Comparison of ENCODE assay signal across 19 cellular contexts in the genomic region with DNA sequence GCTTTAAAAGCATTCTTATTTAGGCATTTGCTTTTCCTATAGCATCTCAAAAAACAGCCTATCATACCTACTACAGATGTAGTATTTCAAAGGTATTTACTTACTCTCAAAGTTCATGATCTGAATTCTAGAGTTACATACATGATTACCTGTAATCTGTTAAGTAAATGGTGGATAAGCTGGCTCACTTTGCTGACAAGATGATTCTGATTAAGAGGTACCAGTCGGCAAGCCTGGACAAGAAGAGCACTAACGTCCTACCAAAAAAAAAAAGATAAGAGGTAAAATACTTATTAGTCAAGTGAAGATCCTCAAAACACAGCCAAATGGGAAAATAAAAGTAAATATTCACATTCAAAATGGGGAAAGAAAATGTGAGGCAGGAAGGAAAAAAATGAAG. TPM values are rescaled to one million over a fixed set of nuclear protein-coding genes. Genes with fewer than 3 reads are reported as not detected.
DNase-seq lines count a peak whose midpoint lies in the region; ATAC-seq and TF ChIP-seq lines count a peak whose summit lies in the region.
"Had no signal": no experiment of that assay in that cellular context is flagged by ENCODE, and none has a peak within 500 bp of the region (broad histone marks: within the 10 kb centered on the region; RNA-seq: fewer than 3 reads in every experiment).

No MANE protein-coding gene starts in this region.

- H3K9me3 Mint-ChIP-seq in activated naive CD4-positive, alpha-beta T cell treated with anti-CD3 and anti-CD28 coated beads, Interleukin-2, amount 50 U/mL, for 24 hours: no peaks in the 10 kb centered on the region
- no peaks in the 10 kb centered on the region for H3K9me3 Mint-ChIP-seq in activated naive CD4-positive, alpha-beta T cell treated with anti-CD3 and anti-CD28 coated beads, Interleukin-2, amount 10 ng/mL, durations not matched to agents 7 days and 5 days
- no peaks in the 10 kb centered on the region for H3K9me3 Mint-ChIP-seq in activated T-helper 1 cell treated with anti-CD3 and anti-CD28 coated beads, Interleukin-12 subunit alpha, Interleukin-12 subunit beta, Interleukin-2, Interleukin-4 antibody, amounts not matched to agents 30 ng/mL and 10 ng/mL and 1 ng/mL, durations not matched to agents 14 hours and 24 hours and 36 hours
- peaks cover 7% of the 10 kb centered on the region for H3K9me3 Mint-ChIP-seq in glutamatergic neuron (ENCODE audit: unreplicated experiment)
- no peaks in the 10 kb centered on the region for H3K9me3 Mint-ChIP-seq in stimulated activated effector memory CD8-positive, alpha-beta T cell treated with anti-CD3 and anti-CD28 coated beads, Interleukin-12 subunit alpha, Interleukin-12 subunit beta, amount 100 ng/mL, for 72 hours

- DNase-seq in activated naive CD4-positive, alpha-beta T cell treated with anti-CD3 and anti-CD28 coated beads, Interleukin-2, amount 10 ng/mL, durations not matched to agents 7 days and 5 days: no peak
- no peak for DNase-seq in activated T-helper 1 cell treated with anti-CD3 and anti-CD28 coated beads, Interleukin-12 subunit alpha, Interleukin-12 subunit beta, Interleukin-2, Interleukin-4 antibody, amounts not matched to agents 30 ng/mL and 10 ng/mL and 1 ng/mL, durations not matched to agents 14 hours and 24 hours and 36 hours (ENCODE audit: low spot score)
- no peak for DNase-seq in glutamatergic neuron
- no peak for DNase-seq in stimulated activated effector memory CD8-positive, alpha-beta T cell treated with anti-CD3 and anti-CD28 coated beads, Interleukin-12 subunit alpha, Interleukin-12 subunit beta, amount 100 ng/mL, for 72 hours (ENCODE audit: low spot score in 2 of 2)
- DNase-seq in GM20000 (ENCODE audit: low spot score): no peak
- DNase-seq: COR-L47; DMS153; EL; KG1; MG63; NCI-H1092 treated with DMSO at 0.1 percent for 48 hours; NCI-H187; NCI-H2171 treated with DMSO at 0.1 percent for 48 hours; NCI-H510A treated with DMSO at 0.1 percent for 48 hours; NK-92 treated with Interleukin-12 subunit alpha and Interleukin-12 subunit beta, amount 100 ng/mL, for 24 hours; OCI-M1; RPMI8226 had no signal

- peak overlapping the region; percentile 56 for H3K27ac Mint-ChIP-seq in activated naive CD4-positive, alpha-beta T cell treated with anti-CD3 and anti-CD28 coated beads, Interleukin-2, amount 50 U/mL, for 24 hours
- H3K27ac Mint-ChIP-seq in activated naive CD4-positive, alpha-beta T cell treated with anti-CD3 and anti-CD28 coated beads, Interleukin-2, amount 10 ng/mL, durations not matched to agents 7 days and 5 days: no peak overlapping the region
- no peak overlapping the region for H3K27ac Mint-ChIP-seq in activated T-helper 1 cell treated with anti-CD3 and anti-CD28 coated beads, Interleukin-12 subunit alpha, Interleukin-12 subunit beta, Interleukin-2, Interleukin-4 antibody, amounts not matched to agents 30 ng/mL and 10 ng/mL and 1 ng/mL, durations not matched to agents 14 hours and 24 hours and 36 hours
- H3K27ac Mint-ChIP-seq in glutamatergic neuron (ENCODE audit: unreplicated experiment): no peak overlapping the region
- H3K27ac Mint-ChIP-seq in stimulated activated effector memory CD8-positive, alpha-beta T cell treated with anti-CD3 and anti-CD28 coated beads, Interleukin-12 subunit alpha, Interleukin-12 subunit beta, amount 100 ng/mL, for 72 hours: peak overlapping the region; percentile 12

- no peak overlapping the region for H3K4me3 Mint-ChIP-seq in activated naive CD4-positive, alpha-beta T cell treated with anti-CD3 and anti-CD28 coated beads, Interleukin-2, amount 50 U/mL, for 24 hours
- no peak overlapping the region for H3K4me3 Mint-ChIP-seq in activated naive CD4-positive, alpha-beta T cell treated with anti-CD3 and anti-CD28 coated beads, Interleukin-2, amount 10 ng/mL, durations not matched to agents 7 days and 5 days
- peak overlapping the region; percentile 31 for H3K4me3 Mint-ChIP-seq in activated T-helper 1 cell treated with anti-CD3 and anti-CD28 coated beads, Interleukin-12 subunit alpha, Interleukin-12 subunit beta, Interleukin-2, Interleukin-4 antibody, amounts not matched to agents 30 ng/mL and 10 ng/mL and 1 ng/mL, durations not matched to agents 14 hours and 24 hours and 36 hours
- H3K4me3 Mint-ChIP-seq in glutamatergic neuron (ENCODE audit: unreplicated experiment): peak overlapping the region; percentile 54
- H3K4me3 Mint-ChIP-seq in stimulated activated effector memory CD8-positive, alpha-beta T cell treated with anti-CD3 and anti-CD28 coated beads, Interleukin-12 subunit alpha, Interleukin-12 subunit beta, amount 100 ng/mL, for 72 hours: no peak overlapping the region

- TF ChIP-seq CTCF in glutamatergic neuron (IDR thresholded peaks at IDR 0.05; ENCODE audit: partially characterized antibody, unreplicated experiment) (no peak), GM20000 (IDR thresholded peaks at IDR 0.05; ENCODE audit: extremely low read depth, missing control alignments) (no peak)

- H3K27me3 Mint-ChIP-seq in activated naive CD4-positive, alpha-beta T cell treated with anti-CD3 and anti-CD28 coated beads, Interleukin-2, amount 50 U/mL, for 24 hours: no peaks in the 10 kb centered on the region
- H3K27me3 Mint-ChIP-seq in activated naive CD4-positive, alpha-beta T cell treated with anti-CD3 and anti-CD28 coated beads, Interleukin-2, amount 10 ng/mL, durations not matched to agents 7 days and 5 days: no peaks in the 10 kb centered on the region
- no peaks in the 10 kb centered on the region for H3K27me3 Mint-ChIP-seq in activated T-helper 1 cell treated with anti-CD3 and anti-CD28 coated beads, Interleukin-12 subunit alpha, Interleukin-12 subunit beta, Interleukin-2, Interleukin-4 antibody, amounts not matched to agents 30 ng/mL and 10 ng/mL and 1 ng/mL, durations not matched to agents 14 hours and 24 hours and 36 hours (ENCODE audit: insufficient read depth)
- H3K27me3 Mint-ChIP-seq in glutamatergic neuron (ENCODE audit: unreplicated experiment): no peaks in the 10 kb centered on the region

- CTCF ChIA-PET in activated naive CD4-positive, alpha-beta T cell treated with anti-CD3 and anti-CD28 coated beads, Interleukin-2, amount 10 ng/mL, durations not matched to agents 7 days and 5 days (lab: Charles Lee): interaction anchor here (0.6 kb wide), 1 partner anchor 690 kb away, joined by 4 read pairs; no protein-coding TSS in a partner anchor

- ATAC-seq in stimulated activated effector memory CD8-positive, alpha-beta T cell treated with anti-CD3 and anti-CD28 coated beads, Interleukin-12 subunit alpha, Interleukin-12 subunit beta, amount 100 ng/mL, for 72 hours: no peak
- ATAC-seq in GM19035 (IDR thresholded peaks at IDR 0.05; ENCODE audit: unreplicated experiment): no peak

- H3K4me1 Mint-ChIP-seq in activated naive CD4-positive, alpha-beta T cell treated with anti-CD3 and anti-CD28 coated beads, Interleukin-2, amount 50 U/mL, for 24 hours: peaks cover 25% of the 10 kb centered on the region
- H3K4me1 Mint-ChIP-seq in activated naive CD4-positive, alpha-beta T cell treated with anti-CD3 and anti-CD28 coated beads, Interleukin-2, amount 10 ng/mL, durations not matched to agents 7 days and 5 days: peaks cover 38% of the 10 kb centered on the region
- peaks cover 24% of the 10 kb centered on the region for H3K4me1 Mint-ChIP-seq in activated T-helper 1 cell treated with anti-CD3 and anti-CD28 coated beads, Interleukin-12 subunit alpha, Interleukin-12 subunit beta, Interleukin-2, Interleukin-4 antibody, amounts not matched to agents 30 ng/mL and 10 ng/mL and 1 ng/mL, durations not matched to agents 14 hours and 24 hours and 36 hours (ENCODE audit: low read depth)
- H3K4me1 Mint-ChIP-seq in glutamatergic neuron (ENCODE audit: low read depth, unreplicated experiment): peaks cover 10% of the 10 kb centered on the region
- peaks cover 27% of the 10 kb centered on the region for H3K4me1 Mint-ChIP-seq in stimulated activated effector memory CD8-positive, alpha-beta T cell treated with anti-CD3 and anti-CD28 coated beads, Interleukin-12 subunit alpha, Interleukin-12 subunit beta, amount 100 ng/mL, for 72 hours

- peaks cover 7% of the 10 kb centered on the region for H3K36me3 Mint-ChIP-seq in activated naive CD4-positive, alpha-beta T cell treated with anti-CD3 and anti-CD28 coated beads, Interleukin-2, amount 50 U/mL, for 24 hours
- peaks cover 25% of the 10 kb centered on the region for H3K36me3 Mint-ChIP-seq in activated naive CD4-positive, alpha-beta T cell treated with anti-CD3 and anti-CD28 coated beads, Interleukin-2, amount 10 ng/mL, durations not matched to agents 7 days and 5 days
- peaks cover 35% of the 10 kb centered on the region for H3K36me3 Mint-ChIP-seq in activated T-helper 1 cell treated with anti-CD3 and anti-CD28 coated beads, Interleukin-12 subunit alpha, Interleukin-12 subunit beta, Interleukin-2, Interleukin-4 antibody, amounts not matched to agents 30 ng/mL and 10 ng/mL and 1 ng/mL, durations not matched to agents 14 hours and 24 hours and 36 hours (ENCODE audit: low read depth)
- no peaks in the 10 kb centered on the region for H3K36me3 Mint-ChIP-seq in glutamatergic neuron (ENCODE audit: unreplicated experiment)
- H3K36me3 Mint-ChIP-seq in stimulated activated effector memory CD8-positive, alpha-beta T cell treated with anti-CD3 and anti-CD28 coated beads, Interleukin-12 subunit alpha, Interleukin-12 subunit beta, amount 100 ng/mL, for 72 hours: peaks cover 68% of the 10 kb centered on the region

- intact Hi-C loops in activated T-helper 1 cell treated with anti-CD3 and anti-CD28 coated beads, Interleukin-12 subunit alpha, Interleukin-12 subunit beta, Interleukin-2, Interleukin-4 antibody, amounts not matched to agents 30 ng/mL and 10 ng/mL and 1 ng/mL, durations not matched to agents 14 hours and 24 hours and 36 hours (cut with micrococcal nuclease): loop anchor here (5.0 to 10.0 kb wide), 2 partner anchors 319 to 1786 kb away; a partner anchor contains a TSS

RNA-seq across cellular contexts. Expression of a gene that starts 2.7 kb away (rescaled TPM):
- total RNA-seq in activated T-helper 1 cell treated with anti-CD3 and anti-CD28 coated beads, Interleukin-12 subunit alpha, Interleukin-12 subunit beta, Interleukin-2, Interleukin-4 antibody, amounts not matched to agents 30 ng/mL and 10 ng/mL and 1 ng/mL, durations not matched to agents 14 hours and 24 hours and 36 hours: 36.5 and 36.9 TPM in 2 replicates
- 28.0 TPM for total RNA-seq in glutamatergic neuron (ENCODE audit: unreplicated experiment)

Comparison
In these comparisons a context has a peak if more than half of its experiments do, and no peak if none do; other contexts are left out.
1. H3K27ac Mint-ChIP-seq: peak in activated naive CD4-positive, alpha-beta T cell treated with anti-CD3 and anti-CD28 coated beads, Interleukin-2, amount 50 U/mL, for 24 hours (single experiment) and stimulated activated effector memory CD8-positive, alpha-beta T cell treated with anti-CD3 and anti-CD28 coated beads, Interleukin-12 subunit alpha, Interleukin-12 subunit beta, amount 100 ng/mL, for 72 hours (single experiment); none in activated naive CD4-positive, alpha-beta T cell treated with anti-CD3 and anti-CD28 coated beads, Interleukin-2, amount 10 ng/mL, durations not matched to agents 7 days and 5 days (single experiment), activated T-helper 1 cell treated with anti-CD3 and anti-CD28 coated beads, Interleukin-12 subunit alpha, Interleukin-12 subunit beta, Interleukin-2, Interleukin-4 antibody, amounts not matched to agents 30 ng/mL and 10 ng/mL and 1 ng/mL, durations not matched to agents 14 hours and 24 hours and 36 hours (single experiment) and glutamatergic neuron (single experiment).
2. H3K4me3 Mint-ChIP-seq: peak in activated T-helper 1 cell treated with anti-CD3 and anti-CD28 coated beads, Interleukin-12 subunit alpha, Interleukin-12 subunit beta, Interleukin-2, Interleukin-4 antibody, amounts not matched to agents 30 ng/mL and 10 ng/mL and 1 ng/mL, durations not matched to agents 14 hours and 24 hours and 36 hours (single experiment) and glutamatergic neuron (single experiment); none in activated naive CD4-positive, alpha-beta T cell treated with anti-CD3 and anti-CD28 coated beads, Interleukin-2, amount 50 U/mL, for 24 hours (single experiment), activated naive CD4-positive, alpha-beta T cell treated with anti-CD3 and anti-CD28 coated beads, Interleukin-2, amount 10 ng/mL, durations not matched to agents 7 days and 5 days (single experiment) and stimulated activated effector memory CD8-positive, alpha-beta T cell treated with anti-CD3 and anti-CD28 coated beads, Interleukin-12 subunit alpha, Interleukin-12 subunit beta, amount 100 ng/mL, for 72 hours (single experiment).